In the genomic region with DNA sequence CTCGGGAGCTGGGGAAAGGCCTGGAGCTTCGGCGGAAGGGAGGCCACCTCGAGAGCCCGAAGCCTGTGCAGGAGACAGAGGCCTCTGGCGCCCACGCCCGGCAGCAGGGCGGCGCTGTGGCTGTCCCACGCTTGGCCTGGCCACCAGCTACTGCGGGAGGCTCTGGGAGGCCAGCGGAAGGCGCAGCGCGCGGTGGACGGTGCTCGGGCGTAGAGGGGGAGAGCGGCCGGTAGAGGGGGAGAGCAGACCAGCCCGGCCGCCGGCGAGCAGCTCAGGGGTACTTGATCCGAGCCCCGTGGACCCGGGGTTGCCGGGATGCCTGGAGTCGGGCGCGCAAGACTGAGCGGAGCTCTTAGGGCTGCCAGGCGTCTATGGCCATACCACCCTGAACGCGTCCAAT, we compare ENCODE assay signal across 20 cellular contexts. TPM values are rescaled to one million over a fixed set of nuclear protein-coding genes. Genes with fewer than 3 reads are reported as not detected.
DNase-seq lines count a peak whose midpoint lies in the region; ATAC-seq, FAIRE-seq and TF ChIP-seq lines count a peak whose summit lies in the region.
"Had no signal": no experiment of that assay in that cellular context is flagged by ENCODE, and none has a peak within 500 bp of the region (broad histone marks: within the 10 kb centered on the region; RNA-seq: fewer than 3 reads in every experiment).

No MANE protein-coding gene starts in this region.

- CTCF ChIA-PET in endothelial cell of umbilical vein (lab: Charles Lee) = interaction anchor here (0.9 to 1.1 kb wide), 4 partner anchors 12 to 18 kb away, joined by 3 to 6 read pairs (median 3); no protein-coding TSS in a partner anchor
- CTCF ChIA-PET in PC-9 (lab: Charles Lee) = no interaction called here

- intact Hi-C loops in left cardiac atrium (cut with DNase I) = no loop called here
- intact Hi-C loops in endothelial cell of umbilical vein (cut with micrococcal nuclease) = loop anchor here (10.0 kb wide), 1 partner anchor 524 kb away; the partner anchor contains the start of gene ARF1
- intact Hi-C loops in posterior vena cava (cut with DNase I) = no loop called here
- intact Hi-C loops in PC-9 (cut with micrococcal nuclease; ENCODE audit: unreplicated experiment) = loop anchor here (5.0 kb wide), 1 partner anchor 606 kb away; the partner anchor contains the start of gene IBA57

- no peaks in the 10 kb centered on the region for H3K9me2 ChIP-seq in PC-9 (ENCODE audit: insufficient read depth)

- H3K4me2 ChIP-seq in endothelial cell of umbilical vein (ENCODE audit: insufficient read depth, low read length) (no peak overlapping the region), PC-9 (no peak overlapping the region)

- dilution Hi-C loops in endothelial cell of umbilical vein (cut with MboI; ENCODE audit: extremely low pct_ligation_motif_present, low sequenced_read_pairs) = no loop called here

- BruUV-seq in endothelial cell of umbilical vein (replicated peaks; lab: Mats Ljungman, UMichigan) = no TSS peak
- BruUV-seq in PC-9 (replicated peaks; lab: Mats Ljungman, UMichigan) = no TSS peak

- no peak for TF ChIP-seq POLR2A in endothelial cell of umbilical vein (IDR thresholded peaks at IDR 0.05; ENCODE audit: low read depth, low read length)

- 25% methylated on average over 37 of the region's 37 CpGs for WGBS in urinary bladder

- H3K27me3 ChIP-seq in cardiac muscle cell (no peaks in the 10 kb centered on the region), endothelial cell of umbilical vein (ENCODE audit: control insufficient read depth in 2 of 2, insufficient read depth in 2 of 2, low read length in 2 of 2) (peaks cover 34 to 46% of the 10 kb centered on the region in 2 experiments), PC-9 (ENCODE audit: insufficient read depth, low read depth) (no peaks in the 10 kb centered on the region)
- H3K27me3 ChIP-seq: BE2C, ovary had no signal

- H3K9ac ChIP-seq in endothelial cell of umbilical vein (replicated peaks; ENCODE audit: extremely low read depth, insufficient read depth, low read length) = no peak overlapping the region

- peak; percentile 31 for TF ChIP-seq CTCF in cardiac muscle cell (IDR thresholded peaks at IDR 0.05; ENCODE audit: low read depth, low read length)
- TF ChIP-seq CTCF in endothelial cell of umbilical vein (IDR thresholded peaks at IDR 0.05; ENCODE audit: extremely low read depth in 1 of 2, insufficient read depth in 1 of 2, low read depth in 1 of 2, low read length in 2 of 2) = peak; percentile 7 to 27
- no peak for TF ChIP-seq CTCF in PC-9 (conservative IDR thresholded peaks at IDR 0.05)
- TF ChIP-seq CTCF in GM13977 (IDR thresholded peaks at IDR 0.05; ENCODE audit: extremely low read depth, insufficient read depth, missing control alignments) = no peak

- H3K36me3 ChIP-seq in cardiac muscle cell (no peaks in the 10 kb centered on the region), endothelial cell of umbilical vein (ENCODE audit: control insufficient read depth in 2 of 2, extremely low read depth in 1 of 2, insufficient read depth in 2 of 2, low read length in 2 of 2) (no peaks in the 10 kb centered on the region), urinary bladder (ENCODE audit: insufficient read depth) (no peaks in the 10 kb centered on the region), PC-9 (ENCODE audit: low read depth) (no peaks in the 10 kb centered on the region)
- H3K36me3 ChIP-seq: BE2C, ovary had no signal

- peaks cover 9% of the 10 kb centered on the region for H3K79me2 ChIP-seq in endothelial cell of umbilical vein (ENCODE audit: control insufficient read depth, insufficient read depth, low read length)
- H3K79me2 ChIP-seq in PC-9 (ENCODE audit: low read depth) = peaks cover 6% of the 10 kb centered on the region; the same call in 1 of the 2 replicates

- DNase-seq in cardiac muscle cell (ENCODE audit: low read depth in 1 of 2, low spot score in 1 of 2) = peak in 1 of 2 donors; percentile 29
- no peak for DNase-seq in left cardiac atrium
- no peak for DNase-seq in endothelial cell of umbilical vein (ENCODE audit: low read depth, low spot score)
- peak; percentile 78 for DNase-seq in posterior vena cava (ENCODE audit: low spot score)
- no peak for DNase-seq in GM19238 (ENCODE audit: insufficient read length, low spot score)
- no peak for DNase-seq in PC-9
- no peak for DNase-seq in GM13977 (ENCODE audit: low spot score)
- DNase-seq: activated CD4-positive, alpha-beta T cell treated with anti-CD3 and anti-CD28 coated beads for 4 hours; activated CD8-positive, alpha-beta memory T cell treated with anti-CD3 and anti-CD28 coated beads, Interleukin-2, amount 10 ng/mL, durations not matched to agents 7 days and 5 days; BE2C; glutamatergic neuron; naive thymus-derived CD4-positive, alpha-beta T cell; NCI-H1417 treated with DMSO at 0.1 percent for 48 hours; NCI-H524; T-helper 17 cell had no signal

- H3K27ac ChIP-seq in cardiac muscle cell (no peak overlapping the region), endothelial cell of umbilical vein (ENCODE audit: insufficient read depth, low read depth, low read length) (no peak overlapping the region), urinary bladder (ENCODE audit: low read depth) (no peak overlapping the region), PC-9 (no peak overlapping the region)
- H3K27ac ChIP-seq: ovary, tibial nerve had no signal

- H3K4me3 ChIP-seq in cardiac muscle cell = no peak overlapping the region
- no peak overlapping the region for H3K4me3 ChIP-seq in endothelial cell of umbilical vein (replicated peaks in 1 of 3; ENCODE audit: insufficient read depth in 1 of 3, low read depth in 1 of 3, low read length in 3 of 3)
- H3K4me3 ChIP-seq in urinary bladder (ENCODE audit: low read depth, low read length) = peak overlapping the region; percentile 30
- H3K4me3 ChIP-seq in PC-9 = no peak overlapping the region
- H3K4me3 ChIP-seq: ovary had no signal

- no peak for FAIRE-seq in endothelial cell of umbilical vein (lab: Jason Lieb, UNC)
- FAIRE-seq: A204.1, colon had no signal

- in situ Hi-C loops in GM13977 (cut with MboI; ENCODE audit: low pct_unique_long_range_greater_than_20kb, low sequenced_read_pairs, unreplicated experiment) = no loop called here

- H3K9me1 ChIP-seq in endothelial cell of umbilical vein (replicated peaks; ENCODE audit: control insufficient read depth, extremely low read depth, insufficient read depth, low read length) = no peaks in the 10 kb centered on the region

- ATAC-seq in left cardiac atrium = no peak
- ATAC-seq: activated CD8-positive, alpha-beta memory T cell treated with anti-CD3 and anti-CD28 coated beads, Interleukin-2, amount 10 ng/mL, durations not matched to agents 7 days and 5 days; naive thymus-derived CD4-positive, alpha-beta T cell; T-helper 17 cell had no signal

- POLR2A ChIA-PET in endothelial cell of umbilical vein (lab: Charles Lee) = no interaction called here
- POLR2A ChIA-PET in PC-9 (lab: Charles Lee; ENCODE audit: unreplicated experiment) = no interaction called here

- H2AFZ ChIP-seq in endothelial cell of umbilical vein (ENCODE audit: low read depth, low read length) (peak overlapping the region; percentile 85), PC-9 (no peak overlapping the region)

- H3K4me1 ChIP-seq in cardiac muscle cell (ENCODE audit: low read depth) = no peaks in the 10 kb centered on the region
- peaks cover 5% of the 10 kb centered on the region for H3K4me1 ChIP-seq in endothelial cell of umbilical vein (ENCODE audit: control insufficient read depth, extremely low read depth, insufficient read depth, low read length)
- no peaks in the 10 kb centered on the region for H3K4me1 ChIP-seq in urinary bladder (ENCODE audit: insufficient read depth)
- H3K4me1 ChIP-seq in PC-9 (replicated peaks; ENCODE audit: insufficient read depth) = peaks cover 4% of the 10 kb centered on the region; the same call in 1 of the 2 replicates

- no peaks in the 10 kb centered on the region; the same call in 1 of the 2 replicates for H3F3A ChIP-seq in PC-9 (ENCODE audit: insufficient read depth, low read depth)

- H3K9me3 ChIP-seq in cardiac muscle cell (ENCODE audit: low read depth) (no peaks in the 10 kb centered on the region), endothelial cell of umbilical vein (replicated peaks; ENCODE audit: control insufficient read depth, insufficient read depth, low read length) (no peaks in the 10 kb centered on the region), PC-9 (ENCODE audit: insufficient read depth, low read depth) (no peaks in the 10 kb centered on the region)
- H3K9me3 ChIP-seq: BE2C, ovary, tibial nerve had no signal

- no peaks in the 10 kb centered on the region for H4K20me1 ChIP-seq in endothelial cell of umbilical vein (replicated peaks; ENCODE audit: control insufficient read depth, extremely low read depth, insufficient read depth, low read length)
- no peaks in the 10 kb centered on the region for H4K20me1 ChIP-seq in PC-9 (ENCODE audit: insufficient read depth)

TF ChIP-seq in endothelial cell of umbilical vein, 7 proteins besides CTCF, POLR2A, EP300 and RAD21:
- TF ChIP-seq MYC (IDR thresholded peaks at IDR 0.05; ENCODE audit: low read depth, low read length) = no peak
TF ChIP-seq in endothelial cell of umbilical vein: peak in this region for 0.

RNA-seq across cellular contexts. Expression of gene ZNF678, which starts 2.5 kb away (rescaled TPM):
- total RNA-seq in cardiac muscle cell (8.1 and 14.2 TPM in 2 replicates), left cardiac atrium (1 to 10 TPM; 3.9 to 4.7 TPM), endothelial cell of umbilical vein (7.5 and 7.7 TPM in 2 replicates), posterior vena cava (1 to 10 TPM; 5.6 to 6.2 TPM), urinary bladder (54.9 TPM), PC-9 (2021) (4.1 and 6.1 TPM in 2 replicates)
- polyA plus RNA-seq in cardiac muscle cell (3.5 and 4.3 TPM in 2 replicates), endothelial cell of umbilical vein (2.0 and 2.1 TPM in 2 replicates), urinary bladder (4.1 TPM)
- polyA plus RNA-seq in endothelial cell of umbilical vein (2011; cell fraction: cytosol; rRNA removed) = 2.2 and 2.3 TPM in 2 replicates
- 6.7 and 12.1 TPM in 2 replicates for polyA plus RNA-seq in endothelial cell of umbilical vein (2011; cell fraction: nucleus; rRNA removed)
- polyA plus RNA-seq in endothelial cell of umbilical vein (2012) = 3.5 and 4.3 TPM in 2 replicates
- polyA minus RNA-seq in endothelial cell of umbilical vein = 16.5 and 30.7 TPM in 2 replicates
- 3.8 TPM for polyA minus RNA-seq in endothelial cell of umbilical vein (2011; cell fraction: cytosol; rRNA and poly(A)+ RNA removed)
- polyA minus RNA-seq in endothelial cell of umbilical vein (2011; cell fraction: nucleus; rRNA and poly(A)+ RNA removed) = 27.4 and 51.5 TPM in 2 replicates

Comparison
In these comparisons a context has a peak if more than half of its experiments do, and no peak if none do; other contexts are left out.
1. CTCF ChIP-seq: peak in cardiac muscle cell (single experiment) and endothelial cell of umbilical vein (2 of 2); none in PC-9 (single experiment) and GM13977 (single experiment).
2. intact Hi-C loops: an anchor here in endothelial cell of umbilical vein (10.0 kb wide) and PC-9 (5.0 kb wide); none called in left cardiac atrium and posterior vena cava.